In genomic region chr15:62782896-62783295, GRCh38 we compare ENCODE assay signal across 18 cellular contexts.
DNase-seq lines count a peak whose midpoint lies in the region; ATAC-seq and TF ChIP-seq lines count a peak whose summit lies in the region.
"Had no signal": no experiment of that assay in that cellular context is flagged by ENCODE, and none has a peak within 500 bp of the region (broad histone marks: within the 10 kb centered on the region; RNA-seq: fewer than 3 reads in every experiment).

No MANE protein-coding gene starts in this region.

- H3K36me3 ChIP-seq in endodermal cell (ENCODE audit: control insufficient read depth, insufficient read depth, low read length): peaks cover 54% of the 10 kb centered on the region
- H3K36me3 ChIP-seq in osteoblast (ENCODE audit: insufficient read depth, low read length): no peaks in the 10 kb centered on the region
- H3K36me3 ChIP-seq: lower lobe of right lung, right lobe of liver had no signal

- DNase-seq in AG10803 (ENCODE audit: low read depth) (peak; percentile 31), GM03348 (ENCODE audit: low spot score) (peak; percentile 19), endodermal cell (no peak), osteoblast (ENCODE audit: insufficient read length, low spot score, missing footprints) (no peak), DMS53 treated with DMSO at 0.1 percent for 48 hours (lab: John Stamatoyannopoulos, UW; ENCODE audit: unreplicated experiment) (no peak), posterior vena cava (ENCODE audit: low spot score) (no peak)
- DNase-seq: activated CD4-positive, alpha-beta memory T cell treated with anti-CD3 and anti-CD28 coated beads for 36 hours; activated CD4-positive, CD25-positive, alpha-beta regulatory T cell; activated effector memory CD4-positive, alpha-beta T cell treated with Interleukin-2 at 50 U/mL for 16 hours; KBM-7; lower lobe of right lung; NCI-H526 treated with DMSO at 0.1 percent for 48 hours; right lobe of liver; T1000 had no signal

- no peak for ATAC-seq in GM21528 (IDR thresholded peaks at IDR 0.05; ENCODE audit: low FRiP score, unreplicated experiment)
- ATAC-seq in GM18502 (IDR thresholded peaks at IDR 0.05; ENCODE audit: poor library complexity, unreplicated experiment): no peak

- no peaks in the 10 kb centered on the region for H3K9me3 Mint-ChIP-seq in endodermal cell
- H3K9me3 Mint-ChIP-seq: activated CD4-positive, alpha-beta memory T cell treated with anti-CD3 and anti-CD28 coated beads for 36 hours; CD14-positive monocyte had no signal

- H3K9ac ChIP-seq in endodermal cell (ENCODE audit: extremely low read depth, low read length, poor library complexity, severe bottlenecking): no peak overlapping the region

- H3K36me3 Mint-ChIP-seq in endodermal cell (ENCODE audit: low read depth): peaks cover 72% of the 10 kb centered on the region
- H3K36me3 Mint-ChIP-seq: activated CD4-positive, alpha-beta memory T cell treated with anti-CD3 and anti-CD28 coated beads for 36 hours; CD14-positive monocyte had no signal

- H3K4me3 ChIP-seq in AG10803 (ENCODE audit: low read length): no peak overlapping the region
- no peak overlapping the region for H3K4me3 ChIP-seq in endodermal cell (ENCODE audit: low read length)
- H3K4me3 ChIP-seq in osteoblast (ENCODE audit: insufficient read depth, low read length): no peak overlapping the region
- H3K4me3 ChIP-seq: hepatocyte, lower lobe of right lung, right lobe of liver had no signal

- no peak overlapping the region for H2AFZ ChIP-seq in osteoblast (ENCODE audit: low read length)
- H2AFZ ChIP-seq: hepatocyte had no signal

- peak overlapping the region; percentile 77 for H3K27ac Mint-ChIP-seq in endodermal cell
- H3K27ac Mint-ChIP-seq: activated CD4-positive, alpha-beta memory T cell treated with anti-CD3 and anti-CD28 coated beads for 36 hours had no signal

- no peaks in the 10 kb centered on the region for H3K27me3 Mint-ChIP-seq in endodermal cell (ENCODE audit: insufficient read depth)

- H3K4me2 ChIP-seq in osteoblast (ENCODE audit: insufficient read depth, low read length): peak overlapping the region; percentile 34
- H3K4me2 ChIP-seq: hepatocyte had no signal

- peaks cover 4% of the 10 kb centered on the region for H3K9me3 ChIP-seq in endodermal cell (ENCODE audit: control insufficient read depth, low read length)
- no peaks in the 10 kb centered on the region for H3K9me3 ChIP-seq in osteoblast (ENCODE audit: low read depth, low read length)
- H3K9me3 ChIP-seq: lower lobe of right lung, right lobe of liver had no signal

- no peaks in the 10 kb centered on the region for H4K20me1 ChIP-seq in osteoblast (ENCODE audit: insufficient read depth, low read length)

- no peaks in the 10 kb centered on the region for H3K79me2 ChIP-seq in osteoblast (ENCODE audit: insufficient read depth, low read length)
- H3K79me2 ChIP-seq: hepatocyte had no signal

- no peaks in the 10 kb centered on the region for H3K27me3 ChIP-seq in endodermal cell (ENCODE audit: control insufficient read depth, insufficient read depth, low read length, poor library complexity, severe bottlenecking)
- no peaks in the 10 kb centered on the region for H3K27me3 ChIP-seq in osteoblast (ENCODE audit: insufficient read depth, low read length)
- H3K27me3 ChIP-seq: hepatocyte, right lobe of liver had no signal

- intact Hi-C loops in posterior vena cava (cut with DNase I): loop anchor here (1.0 to 5.0 kb wide), 3 partner anchors 139 to 310 kb away; no protein-coding TSS in a partner anchor

- no peak overlapping the region for H3K4me3 Mint-ChIP-seq in endodermal cell
- H3K4me3 Mint-ChIP-seq: activated CD4-positive, alpha-beta memory T cell treated with anti-CD3 and anti-CD28 coated beads for 36 hours; CD14-positive monocyte had no signal

- H3K27ac ChIP-seq in endodermal cell (ENCODE audit: low read depth, low read length) (no peak overlapping the region), osteoblast (ENCODE audit: low read depth, low read length) (peak overlapping the region; percentile 60)
- H3K27ac ChIP-seq: hepatocyte, lower lobe of right lung, right lobe of liver had no signal

- H3K4me1 ChIP-seq in endodermal cell (ENCODE audit: control insufficient read depth, insufficient read depth, low read length) (no peaks in the 10 kb centered on the region), osteoblast (ENCODE audit: insufficient read depth, low read length) (peaks cover 59% of the 10 kb centered on the region)
- H3K4me1 ChIP-seq: lower lobe of right lung had no signal

- 57 to 90% methylated on average over 1 of the region's 1 CpG for WGBS in endodermal cell (ENCODE audit: insufficient coverage in 1 of 2, insufficient read length in 1 of 2), 2 experiments

- H3K4me1 Mint-ChIP-seq in endodermal cell: peaks cover 7% of the 10 kb centered on the region

- TF ChIP-seq CTCF in AG10803 (conservative IDR thresholded peaks at IDR 0.05; ENCODE audit: low read length): no peak
- TF ChIP-seq CTCF in endodermal cell (conservative IDR thresholded peaks at IDR 0.05): no peak
- no peak for TF ChIP-seq CTCF in osteoblast (IDR thresholded peaks at IDR 0.05; ENCODE audit: extremely low read depth, low read depth, low read length)

Comparison
In these comparisons a context has a peak if more than half of its experiments do, and no peak if none do; other contexts are left out.
1. DNase-seq: peak in AG10803 (single experiment) and GM03348 (single experiment); none in endodermal cell (single experiment), osteoblast (single experiment), DMS53 treated with DMSO at 0.1 percent for 48 hours (single experiment) and posterior vena cava (single experiment).